8 cellular contexts compared by ENCODE assay signal in genomic region chr4:26372525-26373172, GRCh38. TPM values are rescaled to one million over a fixed set of nuclear protein-coding genes. Genes with fewer than 3 reads are reported as not detected.
DNase-seq lines count a peak whose midpoint lies in the region; ATAC-seq and TF ChIP-seq lines count a peak whose summit lies in the region.

No MANE protein-coding gene starts in this region.

- H3K9me3 Mint-ChIP-seq in Caco-2 (ENCODE audit: unreplicated experiment) = no peaks in the 10 kb centered on the region

- POLR2A ChIA-PET in Caco-2 (lab: Charles Lee) = no interaction called here

- peaks cover 26% of the 10 kb centered on the region for H3K4me1 Mint-ChIP-seq in Caco-2 (ENCODE audit: low read depth, unreplicated experiment)

- no peaks in the 10 kb centered on the region for H3K36me3 ChIP-seq in Caco-2 (ENCODE audit: control insufficient read depth, insufficient read depth, low read length)

- H3K27me3 ChIP-seq in Caco-2 (replicated peaks; ENCODE audit: control insufficient read depth, insufficient read depth, low read length) = no peaks in the 10 kb centered on the region

- CTCF ChIA-PET in Caco-2 (lab: Charles Lee) = interaction anchor here (0.6 to 1.4 kb wide), 6 partner anchors 13 to 359 kb away, joined by 3 to 4 read pairs (median 4); no protein-coding TSS in a partner anchor

- peak overlapping the region; percentile 4 for H3K27ac Mint-ChIP-seq in Caco-2 (ENCODE audit: unreplicated experiment)

- H3K9me3 ChIP-seq in Caco-2 = no peaks in the 10 kb centered on the region

- intact Hi-C loops in Caco-2 (cut with micrococcal nuclease; ENCODE audit: unreplicated experiment) = loop anchor here (5.0 kb wide), 1 partner anchor 40 kb away; no protein-coding TSS in a partner anchor
- intact Hi-C loops in lower leg skin (cut with DNase I; ENCODE audit: low total_unique reads) = no loop called here

- peaks cover 29% of the 10 kb centered on the region for H3K4me1 ChIP-seq in Caco-2

- BruUV-seq in Caco-2 (replicated peaks; lab: Mats Ljungman, UMichigan) = no TSS peak

- H3K27me3 Mint-ChIP-seq in Caco-2 (ENCODE audit: insufficient read depth, unreplicated experiment) = no peaks in the 10 kb centered on the region

- H3K4me3 ChIP-seq in Caco-2 (ENCODE audit: low read depth, low read length) (no peak overlapping the region), lower leg skin (ENCODE audit: low read depth, poor library complexity, severe bottlenecking) (no peak overlapping the region)

- no peak for TF ChIP-seq POLR2A in lower leg skin (IDR thresholded peaks at IDR 0.05)

- peaks cover 6% of the 10 kb centered on the region for H3K36me3 Mint-ChIP-seq in Caco-2 (ENCODE audit: insufficient read depth, unreplicated experiment)

- TF ChIP-seq CTCF in Caco-2 (IDR thresholded peaks at IDR 0.05; ENCODE audit: insufficient read depth in 1 of 2, low read depth in 1 of 2, low read length in 1 of 2, severe bottlenecking in 1 of 2, unreplicated experiment in 1 of 2) (no peak), lower leg skin (IDR thresholded peaks at IDR 0.05) (no peak)

- WGBS in lower leg skin, 2 donors = 47 to 49% methylated on average over 5 of the region's 5 CpGs

- ATAC-seq in GM19324 (IDR thresholded peaks at IDR 0.05; ENCODE audit: low FRiP score, unreplicated experiment) (peak; percentile 75), HG03342 (IDR thresholded peaks at IDR 0.05; ENCODE audit: unreplicated experiment) (peak; percentile 84)

- H3K4me3 Mint-ChIP-seq in Caco-2 (ENCODE audit: unreplicated experiment) = peak overlapping the region; percentile 23

- DNase-seq in Caco-2 (peak; percentile 57 to 67), NCI-H82 (lab: John Stamatoyannopoulos, UW) (peak; percentile 82), activated T-cell treated with anti-CD3 and anti-CD28 coated beads for 1 hour (ENCODE audit: low read depth) (peak; percentile 3), glomerular visceral epithelial cell (ENCODE audit: extremely low spot score) (peak; percentile 91), lower leg skin (ENCODE audit: low spot score in 2 of 2) (no peak)
- peak; percentile 1 for DNase-seq in stimulated activated CD8-positive, alpha-beta memory T cell treated with anti-CD3 and anti-CD28 coated beads, Interleukin-15, amount 100 ng/mL, for 1 hour (ENCODE audit: low read depth)

RNA-seq across cellular contexts. Expression of gene RBPJ, which starts 51.8 kb away (rescaled TPM):
- 35.8 and 38.8 TPM in 2 replicates for total RNA-seq in Caco-2 (2022)
- total RNA-seq in lower leg skin = 10 to 100 TPM; 41.1 to 48.3 (median 45.5) TPM

Comparison
In these comparisons a context has a peak if more than half of its experiments do, and no peak if none do; other contexts are left out.
1. DNase-seq: peak in Caco-2 (2 of 2), NCI-H82 (single experiment), activated T-cell treated with anti-CD3 and anti-CD28 coated beads for 1 hour (single experiment), glomerular visceral epithelial cell (single experiment) and stimulated activated CD8-positive, alpha-beta memory T cell treated with anti-CD3 and anti-CD28 coated beads, Interleukin-15, amount 100 ng/mL, for 1 hour (single experiment); none in lower leg skin (0 of 2).